ENCODE assay signal across 1 cellular context in the genomic region with DNA sequence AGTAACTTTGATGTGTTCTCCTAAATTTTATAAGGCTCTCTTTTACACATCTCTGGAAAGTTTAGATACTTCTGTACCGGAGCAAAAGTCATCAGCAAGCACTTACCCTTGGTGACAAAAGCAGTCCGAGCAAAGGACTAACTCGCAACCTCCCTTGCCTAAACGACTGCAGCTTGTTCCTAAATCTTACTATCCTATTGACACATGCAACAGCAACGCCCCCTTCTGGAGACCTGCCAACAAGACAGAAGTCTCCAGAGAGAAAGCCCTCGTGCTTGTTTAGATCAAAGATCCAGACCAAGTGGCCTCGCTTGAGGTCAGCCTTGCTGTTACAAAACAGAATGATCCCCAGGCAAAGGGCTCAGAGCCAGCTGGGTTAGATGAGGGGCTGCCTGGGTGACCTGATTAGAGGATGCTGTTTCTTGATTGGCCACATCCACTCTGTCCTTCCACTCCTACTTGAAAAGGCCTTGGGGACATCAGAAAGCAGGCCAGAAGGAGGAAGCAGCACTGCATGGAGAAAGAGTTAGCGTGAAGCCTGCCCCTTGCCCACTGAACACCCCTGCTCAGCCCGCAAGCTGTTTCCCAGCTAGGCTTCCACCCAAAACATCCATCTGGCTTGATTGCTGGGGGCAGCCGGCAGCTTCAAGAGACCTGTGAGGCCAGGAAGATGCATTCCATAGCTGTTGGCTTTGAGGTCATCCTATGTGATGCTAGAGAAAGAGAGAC.
TF ChIP-seq lines count a peak whose summit lies in the region.

No MANE protein-coding gene starts in this region.

TF ChIP-seq in GM23338, 12 proteins besides CTCF, POLR2A, EP300 and RAD21 (continued from another document):
- TF ChIP-seq, protein P1, sequence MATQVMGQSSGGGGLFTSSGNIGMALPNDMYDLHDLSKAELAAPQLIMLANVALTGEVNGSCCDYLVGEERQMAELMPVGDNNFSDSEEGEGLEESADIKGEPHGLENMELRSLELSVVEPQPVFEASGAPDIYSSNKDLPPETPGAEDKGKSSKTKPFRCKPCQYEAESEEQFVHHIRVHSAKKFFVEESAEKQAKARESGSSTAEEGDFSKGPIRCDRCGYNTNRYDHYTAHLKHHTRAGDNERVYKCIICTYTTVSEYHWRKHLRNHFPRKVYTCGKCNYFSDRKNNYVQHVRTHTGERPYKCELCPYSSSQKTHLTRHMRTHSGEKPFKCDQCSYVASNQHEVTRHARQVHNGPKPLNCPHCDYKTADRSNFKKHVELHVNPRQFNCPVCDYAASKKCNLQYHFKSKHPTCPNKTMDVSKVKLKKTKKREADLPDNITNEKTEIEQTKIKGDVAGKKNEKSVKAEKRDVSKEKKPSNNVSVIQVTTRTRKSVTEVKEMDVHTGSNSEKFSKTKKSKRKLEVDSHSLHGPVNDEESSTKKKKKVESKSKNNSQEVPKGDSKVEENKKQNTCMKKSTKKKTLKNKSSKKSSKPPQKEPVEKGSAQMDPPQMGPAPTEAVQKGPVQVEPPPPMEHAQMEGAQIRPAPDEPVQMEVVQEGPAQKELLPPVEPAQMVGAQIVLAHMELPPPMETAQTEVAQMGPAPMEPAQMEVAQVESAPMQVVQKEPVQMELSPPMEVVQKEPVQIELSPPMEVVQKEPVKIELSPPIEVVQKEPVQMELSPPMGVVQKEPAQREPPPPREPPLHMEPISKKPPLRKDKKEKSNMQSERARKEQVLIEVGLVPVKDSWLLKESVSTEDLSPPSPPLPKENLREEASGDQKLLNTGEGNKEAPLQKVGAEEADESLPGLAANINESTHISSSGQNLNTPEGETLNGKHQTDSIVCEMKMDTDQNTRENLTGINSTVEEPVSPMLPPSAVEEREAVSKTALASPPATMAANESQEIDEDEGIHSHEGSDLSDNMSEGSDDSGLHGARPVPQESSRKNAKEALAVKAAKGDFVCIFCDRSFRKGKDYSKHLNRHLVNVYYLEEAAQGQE (IDR thresholded peaks at IDR 0.05; ENCODE audit: unreplicated experiment): no peak
- TF ChIP-seq POLR2AphosphoS5 (IDR thresholded peaks at IDR 0.05; ENCODE audit: low read depth): no peak
- TF ChIP-seq ZNF331 (CRISPR knock-in tag; IDR thresholded peaks at IDR 0.05; ENCODE audit: low read depth): no peak
- TF ChIP-seq, protein P2, sequence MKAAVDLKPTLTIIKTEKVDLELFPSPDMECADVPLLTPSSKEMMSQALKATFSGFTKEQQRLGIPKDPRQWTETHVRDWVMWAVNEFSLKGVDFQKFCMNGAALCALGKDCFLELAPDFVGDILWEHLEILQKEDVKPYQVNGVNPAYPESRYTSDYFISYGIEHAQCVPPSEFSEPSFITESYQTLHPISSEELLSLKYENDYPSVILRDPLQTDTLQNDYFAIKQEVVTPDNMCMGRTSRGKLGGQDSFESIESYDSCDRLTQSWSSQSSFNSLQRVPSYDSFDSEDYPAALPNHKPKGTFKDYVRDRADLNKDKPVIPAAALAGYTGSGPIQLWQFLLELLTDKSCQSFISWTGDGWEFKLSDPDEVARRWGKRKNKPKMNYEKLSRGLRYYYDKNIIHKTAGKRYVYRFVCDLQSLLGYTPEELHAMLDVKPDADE (IDR thresholded peaks at IDR 0.05): no peak
- TF ChIP-seq EZH2 (IDR thresholded peaks at IDR 0.05; ENCODE audit: low read depth, unreplicated experiment): no peak
- TF ChIP-seq NANOG (IDR thresholded peaks at IDR 0.05; ENCODE audit: borderline replicate concordance): no peak
- TF ChIP-seq STAT1 (IDR thresholded peaks at IDR 0.05; ENCODE audit: unreplicated experiment): no peak
- no peak for TF ChIP-seq EZH2phosphoT487 (IDR thresholded peaks at IDR 0.05; ENCODE audit: unreplicated experiment)
- TF ChIP-seq ZNF114 (CRISPR knock-in tag; IDR thresholded peaks at IDR 0.05): no peak
- TF ChIP-seq CREB1 (CRISPR knock-in tag; IDR thresholded peaks at IDR 0.05; ENCODE audit: low read depth): no peak
